ENCODE assay signal across 11 cellular contexts in the genomic region with DNA sequence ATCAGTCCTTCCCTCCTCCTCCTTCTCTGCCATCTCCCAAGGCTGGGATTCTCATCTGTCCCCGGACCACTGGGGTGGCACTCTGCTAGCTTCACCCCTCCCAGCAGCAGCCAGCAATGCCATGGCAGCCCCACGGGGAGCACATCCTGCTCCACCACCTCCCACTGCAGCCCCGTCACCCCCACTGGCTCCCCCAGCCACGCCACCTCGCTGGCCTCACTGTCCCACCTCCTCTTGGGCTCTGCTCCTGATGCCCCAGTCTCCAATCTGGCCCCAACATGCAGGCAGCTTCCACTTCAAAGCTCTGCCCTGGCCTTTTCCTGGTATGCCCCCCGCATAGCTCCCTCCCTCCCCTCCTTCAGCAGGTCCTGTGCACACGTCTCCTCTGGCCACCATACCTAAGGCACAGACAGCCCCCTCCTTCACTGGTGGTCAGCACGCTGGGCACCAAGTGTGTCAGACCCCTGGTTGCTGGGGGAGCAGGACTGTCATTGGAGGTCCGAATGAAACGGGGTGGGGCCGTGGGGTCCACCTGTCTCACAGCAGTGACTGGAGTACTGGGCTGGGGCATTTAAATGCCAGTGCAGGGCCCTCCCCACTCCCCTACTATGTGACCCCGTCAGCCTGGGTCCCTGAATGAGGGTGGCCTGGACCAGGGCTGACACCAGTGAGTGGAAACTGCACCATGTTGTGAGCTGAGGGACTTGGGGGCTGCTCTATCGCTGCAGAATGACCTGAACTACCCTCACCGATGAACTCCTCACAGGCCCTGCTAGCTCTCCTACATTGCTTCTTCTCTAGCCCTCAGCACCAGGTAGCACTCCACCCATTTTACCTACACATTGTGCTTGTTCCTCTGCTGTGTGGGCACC. TPM values are rescaled to one million over a fixed set of nuclear protein-coding genes. Genes with fewer than 3 reads are reported as not detected.
DNase-seq lines count a peak whose midpoint lies in the region; ATAC-seq, FAIRE-seq and TF ChIP-seq lines count a peak whose summit lies in the region.
"Had no signal": no experiment of that assay in that cellular context is flagged by ENCODE, and none has a peak within 500 bp of the region (broad histone marks: within the 10 kb centered on the region; RNA-seq: fewer than 3 reads in every experiment).

No MANE protein-coding gene starts in this region.

- peaks cover 6 to 17% of the 10 kb centered on the region in 2 donors for H3K4me1 ChIP-seq in thyroid gland

- no peak overlapping the region for H3K27ac ChIP-seq in thyroid gland

- no peak overlapping the region for H3K4me3 ChIP-seq in thyroid gland (replicated peaks in 1 of 3)

- H3K4me1 Mint-ChIP-seq in activated CD4-positive, alpha-beta T cell treated with anti-CD3 and anti-CD28 coated beads, Interleukin-2, amount 10 ng/mL, durations not matched to agents 24 days and 14 days = peaks cover 43% of the 10 kb centered on the region
- peaks cover 19% of the 10 kb centered on the region for H3K4me1 Mint-ChIP-seq in activated naive CD4-positive, alpha-beta T cell treated with anti-CD3 and anti-CD28 coated beads, Interleukin-2, amount 50 U/mL, for 24 hours

- TF ChIP-seq POLR2A in thyroid gland (IDR thresholded peaks at IDR 0.05) = no peak

- no peak for FAIRE-seq in frontal cortex (lab: Jason Lieb, UNC)
- FAIRE-seq: islet of Langerhans had no signal

- H3K36me3 Mint-ChIP-seq in activated CD4-positive, alpha-beta T cell treated with anti-CD3 and anti-CD28 coated beads, Interleukin-2, amount 10 ng/mL, durations not matched to agents 24 days and 14 days (ENCODE audit: low read depth) = no peaks in the 10 kb centered on the region
- no peaks in the 10 kb centered on the region for H3K36me3 Mint-ChIP-seq in activated naive CD4-positive, alpha-beta T cell treated with anti-CD3 and anti-CD28 coated beads, Interleukin-2, amount 50 U/mL, for 24 hours

- no peak for DNase-seq in activated CD4-positive, alpha-beta T cell treated with anti-CD3 and anti-CD28 coated beads, Interleukin-2, amount 10 ng/mL, durations not matched to agents 24 days and 14 days
- no peak for DNase-seq in activated CD4-positive, alpha-beta T cell treated with anti-CD3 and anti-CD28 coated beads, Interleukin-2, amount 50 U/mL, for 4 hours
- peak; percentile 33 for DNase-seq in left lobe of liver (ENCODE audit: low spot score)
- peak; percentile 0 to 1 for DNase-seq in thyroid gland
- DNase-seq in T1000 (lab: John Stamatoyannopoulos, UW) = no peak
- DNase-seq in frontal cortex (ENCODE audit: low spot score in 2 of 2) = no peak
- DNase-seq: NCI-H345 had no signal

- H3K27me3 Mint-ChIP-seq in activated CD4-positive, alpha-beta T cell treated with anti-CD3 and anti-CD28 coated beads, Interleukin-2, amount 10 ng/mL, durations not matched to agents 24 days and 14 days = peaks cover 49% of the 10 kb centered on the region
- peaks cover 12% of the 10 kb centered on the region for H3K27me3 Mint-ChIP-seq in activated naive CD4-positive, alpha-beta T cell treated with anti-CD3 and anti-CD28 coated beads, Interleukin-2, amount 50 U/mL, for 24 hours

- peak overlapping the region; percentile 69 for H3K27ac Mint-ChIP-seq in activated CD4-positive, alpha-beta T cell treated with anti-CD3 and anti-CD28 coated beads, Interleukin-2, amount 10 ng/mL, durations not matched to agents 24 days and 14 days
- no peak overlapping the region for H3K27ac Mint-ChIP-seq in activated naive CD4-positive, alpha-beta T cell treated with anti-CD3 and anti-CD28 coated beads, Interleukin-2, amount 50 U/mL, for 24 hours

- H3K9me3 Mint-ChIP-seq in activated CD4-positive, alpha-beta T cell treated with anti-CD3 and anti-CD28 coated beads, Interleukin-2, amount 10 ng/mL, durations not matched to agents 24 days and 14 days = no peaks in the 10 kb centered on the region
- H3K9me3 Mint-ChIP-seq in activated naive CD4-positive, alpha-beta T cell treated with anti-CD3 and anti-CD28 coated beads, Interleukin-2, amount 50 U/mL, for 24 hours = no peaks in the 10 kb centered on the region

- ATAC-seq in left lobe of liver = no peak
- ATAC-seq in HG02623 (IDR thresholded peaks at IDR 0.05; ENCODE audit: unreplicated experiment) = no peak

- H3K36me3 ChIP-seq in thyroid gland = no peaks in the 10 kb centered on the region

- intact Hi-C loops in activated CD4-positive, alpha-beta T cell treated with anti-CD3 and anti-CD28 coated beads, Interleukin-2, amount 10 ng/mL, durations not matched to agents 24 days and 14 days (cut with micrococcal nuclease) = loop anchor here (5.0 kb wide), 1 partner anchor 119 kb away; no protein-coding TSS in a partner anchor
- intact Hi-C loops in thyroid gland (cut with DNase I) = no loop called here

- H3K4me3 Mint-ChIP-seq in activated CD4-positive, alpha-beta T cell treated with anti-CD3 and anti-CD28 coated beads, Interleukin-2, amount 10 ng/mL, durations not matched to agents 24 days and 14 days = peak overlapping the region; percentile 77
- peak overlapping the region; percentile 62 for H3K4me3 Mint-ChIP-seq in activated naive CD4-positive, alpha-beta T cell treated with anti-CD3 and anti-CD28 coated beads, Interleukin-2, amount 50 U/mL, for 24 hours

- H3K27me3 ChIP-seq in thyroid gland = no peaks in the 10 kb centered on the region

- 82 to 89% methylated on average over 12 to 14 of the region's 14 CpGs for WGBS in thyroid gland, 2 donors

- TF ChIP-seq CTCF in thyroid gland (IDR thresholded peaks at IDR 0.05) = no peak

- H3K9me3 ChIP-seq in thyroid gland = no peaks in the 10 kb centered on the region

RNA-seq across cellular contexts. Expression of a gene that starts 38.7 kb away (rescaled TPM):
- total RNA-seq in activated CD4-positive, alpha-beta T cell treated with anti-CD3 and anti-CD28 coated beads, Interleukin-2, amount 10 ng/mL, durations not matched to agents 24 days and 14 days = 0.63 and 0.66 TPM in 2 replicates
- 0.13 TPM for total RNA-seq in left lobe of liver
- 1 to 10 TPM; 1.2 to 3.0 (median 2.0) TPM for total RNA-seq in thyroid gland
- total RNA-seq in frontal cortex = 11.4 TPM
- total RNA-seq: A673 had no signal

Comparison
In these comparisons a context has a peak if more than half of its experiments do, and no peak if none do; other contexts are left out.
1. DNase-seq: peak in left lobe of liver (single experiment) and thyroid gland (2 of 2); none in activated CD4-positive, alpha-beta T cell treated with anti-CD3 and anti-CD28 coated beads, Interleukin-2, amount 10 ng/mL, durations not matched to agents 24 days and 14 days (single experiment), activated CD4-positive, alpha-beta T cell treated with anti-CD3 and anti-CD28 coated beads, Interleukin-2, amount 50 U/mL, for 4 hours (0 of 2), T1000 (single experiment) and frontal cortex (0 of 2).